In genomic region chr3:151197981-151198767, GRCh38 we compare ENCODE assay signal across 18 cellular contexts. TPM values are rescaled to one million over a fixed set of nuclear protein-coding genes. Genes with fewer than 3 reads are reported as not detected.
DNase-seq lines count a peak whose midpoint lies in the region; ATAC-seq, FAIRE-seq and TF ChIP-seq lines count a peak whose summit lies in the region.
"Had no signal": no experiment of that assay in that cellular context is flagged by ENCODE, and none has a peak within 500 bp of the region (broad histone marks: within the 10 kb centered on the region; RNA-seq: fewer than 3 reads in every experiment).

No MANE protein-coding gene starts in this region.

- H3K27me3 Mint-ChIP-seq in activated naive CD4-positive, alpha-beta T cell treated with anti-CD3 and anti-CD28 coated beads, Interleukin-2, amount 50 U/mL, for 24 hours: no peaks in the 10 kb centered on the region
- H3K27me3 Mint-ChIP-seq in activated T-helper 1 cell treated with anti-CD3 and anti-CD28 coated beads, Interleukin-12 subunit alpha, Interleukin-12 subunit beta, Interleukin-2, Interleukin-4 antibody, amounts not matched to agents 30 ng/mL and 10 ng/mL and 1 ng/mL, durations not matched to agents 14 hours and 24 hours and 36 hours (ENCODE audit: insufficient read depth): no peaks in the 10 kb centered on the region
- H3K27me3 Mint-ChIP-seq: B cell had no signal

- H3K9me3 Mint-ChIP-seq in activated naive CD4-positive, alpha-beta T cell treated with anti-CD3 and anti-CD28 coated beads, Interleukin-2, amount 50 U/mL, for 24 hours: no peaks in the 10 kb centered on the region
- H3K9me3 Mint-ChIP-seq in activated T-helper 1 cell treated with anti-CD3 and anti-CD28 coated beads, Interleukin-12 subunit alpha, Interleukin-12 subunit beta, Interleukin-2, Interleukin-4 antibody, amounts not matched to agents 30 ng/mL and 10 ng/mL and 1 ng/mL, durations not matched to agents 14 hours and 24 hours and 36 hours: no peaks in the 10 kb centered on the region
- H3K9me3 Mint-ChIP-seq: memory B cell had no signal

- H3K27ac Mint-ChIP-seq in activated naive CD4-positive, alpha-beta T cell treated with anti-CD3 and anti-CD28 coated beads, Interleukin-2, amount 50 U/mL, for 24 hours: no peak overlapping the region
- peak overlapping the region; percentile 99 for H3K27ac Mint-ChIP-seq in activated T-helper 1 cell treated with anti-CD3 and anti-CD28 coated beads, Interleukin-12 subunit alpha, Interleukin-12 subunit beta, Interleukin-2, Interleukin-4 antibody, amounts not matched to agents 30 ng/mL and 10 ng/mL and 1 ng/mL, durations not matched to agents 14 hours and 24 hours and 36 hours
- H3K27ac Mint-ChIP-seq: B cell, memory B cell had no signal

- peaks cover 40% of the 10 kb centered on the region for H3K4me1 Mint-ChIP-seq in activated naive CD4-positive, alpha-beta T cell treated with anti-CD3 and anti-CD28 coated beads, Interleukin-2, amount 50 U/mL, for 24 hours
- H3K4me1 Mint-ChIP-seq in activated T-helper 1 cell treated with anti-CD3 and anti-CD28 coated beads, Interleukin-12 subunit alpha, Interleukin-12 subunit beta, Interleukin-2, Interleukin-4 antibody, amounts not matched to agents 30 ng/mL and 10 ng/mL and 1 ng/mL, durations not matched to agents 14 hours and 24 hours and 36 hours (ENCODE audit: low read depth): peaks cover 50% of the 10 kb centered on the region
- H3K4me1 Mint-ChIP-seq: B cell, memory B cell had no signal

- no peak for FAIRE-seq in GM12892 (lab: Jason Lieb, UNC)
- FAIRE-seq: colon had no signal

- peak overlapping the region; percentile 89 for H3K4me3 Mint-ChIP-seq in activated naive CD4-positive, alpha-beta T cell treated with anti-CD3 and anti-CD28 coated beads, Interleukin-2, amount 50 U/mL, for 24 hours
- peak overlapping the region; percentile 96 for H3K4me3 Mint-ChIP-seq in activated T-helper 1 cell treated with anti-CD3 and anti-CD28 coated beads, Interleukin-12 subunit alpha, Interleukin-12 subunit beta, Interleukin-2, Interleukin-4 antibody, amounts not matched to agents 30 ng/mL and 10 ng/mL and 1 ng/mL, durations not matched to agents 14 hours and 24 hours and 36 hours
- H3K4me3 Mint-ChIP-seq: B cell, memory B cell had no signal

- TF ChIP-seq POLR2A in GM12892 (IDR thresholded peaks at IDR 0.05; ENCODE audit: low read depth, low read length): no peak

- intact Hi-C loops in activated T-helper 1 cell treated with anti-CD3 and anti-CD28 coated beads, Interleukin-12 subunit alpha, Interleukin-12 subunit beta, Interleukin-2, Interleukin-4 antibody, amounts not matched to agents 30 ng/mL and 10 ng/mL and 1 ng/mL, durations not matched to agents 14 hours and 24 hours and 36 hours (cut with micrococcal nuclease): no loop called here

- no peak for ATAC-seq in HG03469 (IDR thresholded peaks at IDR 0.05; ENCODE audit: unreplicated experiment)
- no peak for ATAC-seq in GM18867 (IDR thresholded peaks at IDR 0.05; ENCODE audit: unreplicated experiment)
- ATAC-seq: PC-3 had no signal

- peaks cover 30% of the 10 kb centered on the region for H3K36me3 Mint-ChIP-seq in activated naive CD4-positive, alpha-beta T cell treated with anti-CD3 and anti-CD28 coated beads, Interleukin-2, amount 50 U/mL, for 24 hours
- peaks cover 60% of the 10 kb centered on the region for H3K36me3 Mint-ChIP-seq in activated T-helper 1 cell treated with anti-CD3 and anti-CD28 coated beads, Interleukin-12 subunit alpha, Interleukin-12 subunit beta, Interleukin-2, Interleukin-4 antibody, amounts not matched to agents 30 ng/mL and 10 ng/mL and 1 ng/mL, durations not matched to agents 14 hours and 24 hours and 36 hours (ENCODE audit: low read depth)
- H3K36me3 Mint-ChIP-seq: memory B cell had no signal

- no peak for DNase-seq in activated naive CD4-positive, alpha-beta T cell treated with Interleukin-2 at 50 U/mL for 16 hours
- no peak for DNase-seq in activated T-helper 1 cell treated with anti-CD3 and anti-CD28 coated beads, Interleukin-12 subunit alpha, Interleukin-12 subunit beta, Interleukin-2, Interleukin-4 antibody, amounts not matched to agents 30 ng/mL and 10 ng/mL and 1 ng/mL, durations not matched to agents 14 hours and 24 hours and 36 hours (ENCODE audit: low spot score)
- DNase-seq in glomerular visceral epithelial cell (ENCODE audit: extremely low spot score) (peak; percentile 15), HUDEP-2 (lab: John Stamatoyannopoulos, UW; ENCODE audit: unreplicated experiment in 76 of 76) (no peak), GM12892 (ENCODE audit: insufficient read length) (no peak)
- DNase-seq: activated CD4-positive, alpha-beta T cell treated with anti-CD3 and anti-CD28 coated beads for 48 hours; adrenal gland; esophagus squamous epithelium; NCI-H1105 treated with DMSO at 0.1 percent for 48 hours; NCI-H2227 treated with DMSO at 0.1 percent for 48 hours; ovary; PC-3 had no signal

RNA-seq across cellular contexts. Expression of gene GPR171, which starts 4.8 kb away (rescaled TPM):
- total RNA-seq in activated T-helper 1 cell treated with anti-CD3 and anti-CD28 coated beads, Interleukin-12 subunit alpha, Interleukin-12 subunit beta, Interleukin-2, Interleukin-4 antibody, amounts not matched to agents 30 ng/mL and 10 ng/mL and 1 ng/mL, durations not matched to agents 14 hours and 24 hours and 36 hours: 172 and 191 TPM in 2 replicates
- polyA plus RNA-seq in GM12892 (2012; ENCODE audit: missing spikeins): not detected
- total RNA-seq: PC-3 had no signal
